Comparison of ENCODE assay signal across 11 cellular contexts in the genomic region with DNA sequence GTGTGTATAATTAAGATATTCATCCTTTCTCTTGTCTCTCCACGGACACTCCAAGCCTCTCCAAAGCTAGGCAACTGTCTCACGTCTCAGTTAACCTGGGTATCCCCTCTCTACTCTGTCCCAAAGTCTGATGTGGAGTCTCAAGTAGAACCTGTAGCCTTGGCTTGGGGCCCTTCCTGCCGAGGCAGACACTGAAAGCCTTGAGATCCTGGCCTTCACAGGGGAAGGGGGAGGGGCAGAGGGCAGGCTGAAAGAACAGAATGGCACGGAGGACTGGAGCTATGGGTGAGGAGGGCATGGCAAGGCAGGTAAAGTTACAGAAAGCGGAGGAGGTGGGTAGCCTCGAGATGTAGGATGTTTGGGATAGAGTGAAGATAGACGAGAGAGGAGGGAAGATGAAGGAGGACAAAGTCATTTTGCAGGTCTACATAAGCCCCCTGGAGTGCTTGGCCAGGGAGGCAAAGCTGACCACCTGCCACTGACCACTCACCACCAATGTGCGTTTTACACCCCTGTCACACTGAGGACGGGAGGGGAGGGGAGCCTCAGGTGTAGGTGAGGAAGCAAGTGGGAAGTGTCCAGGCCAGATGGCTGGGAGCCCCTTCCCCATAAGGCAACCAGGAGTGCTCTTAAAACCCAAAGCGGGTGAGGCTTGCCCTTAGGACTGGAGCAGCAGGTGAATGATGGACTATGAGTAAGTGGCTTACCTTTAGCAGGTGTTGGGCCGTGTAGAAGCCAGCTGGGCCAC. TPM values are rescaled to one million over a fixed set of nuclear protein-coding genes. Genes with fewer than 3 reads are reported as not detected.
A peak's percentile ranks its signal among the peaks of the same experiment; 100 is the strongest.
DNase-seq lines count a peak whose midpoint lies in the region; ATAC-seq and TF ChIP-seq lines count a peak whose summit lies in the region.
"Had no signal": no experiment of that assay in that cellular context is flagged by ENCODE, and none has a peak within 500 bp of the region (broad histone marks: within the 10 kb centered on the region; RNA-seq: fewer than 3 reads in every experiment).

No MANE protein-coding gene starts in this region.

- H3K4me3 Mint-ChIP-seq in neural progenitor cell: peak overlapping the region; percentile 89

- H3K4me1 Mint-ChIP-seq in neural progenitor cell: peaks cover 15% of the 10 kb centered on the region

- H3K27me3 Mint-ChIP-seq in neural progenitor cell (ENCODE audit: insufficient read depth, low read depth): peaks cover 17% of the 10 kb centered on the region

- intact Hi-C loops in dorsolateral prefrontal cortex (cut with DNase I): no loop called here

- H3K27me3 ChIP-seq in DND-41 (ENCODE audit: insufficient read depth, low read length, poor library complexity): no peaks in the 10 kb centered on the region
- no peaks in the 10 kb centered on the region for H3K27me3 ChIP-seq in MM.1S (replicated peaks; ENCODE audit: insufficient read depth, low read length)
- H3K27me3 ChIP-seq in dorsolateral prefrontal cortex: no peaks in the 10 kb centered on the region
- H3K27me3 ChIP-seq in neural progenitor cell: no peaks in the 10 kb centered on the region

- no peaks in the 10 kb centered on the region for H3K36me3 ChIP-seq in DND-41 (ENCODE audit: insufficient read depth, low read length)
- no peaks in the 10 kb centered on the region for H3K36me3 ChIP-seq in MM.1S (replicated peaks; ENCODE audit: insufficient read depth, low read length)
- H3K36me3 ChIP-seq in neural progenitor cell: no peaks in the 10 kb centered on the region

- 0 out of 2 replicates have a peak, but pooled peaks cover 4% of the 10 kb centered on the region for H3F3A ChIP-seq in MM.1S (ENCODE audit: insufficient read depth, low read length)
- H3F3A ChIP-seq in neural progenitor cell (ENCODE audit: low read depth): peaks cover 5% of the 10 kb centered on the region

- H3K9me3 ChIP-seq in DND-41 (ENCODE audit: insufficient read depth, low read length, severe bottlenecking): no peaks in the 10 kb centered on the region
- no peaks in the 10 kb centered on the region for H3K9me3 ChIP-seq in MM.1S (replicated peaks; ENCODE audit: insufficient read depth, low read length)
- no peaks in the 10 kb centered on the region for H3K9me3 ChIP-seq in neural progenitor cell (ENCODE audit: low read depth)

- no peak for DNase-seq in DND-41
- no peak for DNase-seq in MM.1S
- DNase-seq in dorsolateral prefrontal cortex: no peak
- DNase-seq in neural progenitor cell (ENCODE audit: low spot score): no peak
- no peak for DNase-seq in OCI-M1 (lab: John Stamatoyannopoulos, UW)
- no peak for DNase-seq in SHP77 treated with DMSO at 0.1 percent for 48 hours (lab: John Stamatoyannopoulos, UW)
- DNase-seq: activated gamma-delta T cell, HCEC 1CT, KBM-7 had no signal

- H3K9me3 Mint-ChIP-seq in neural progenitor cell: no peaks in the 10 kb centered on the region

- ATAC-seq in DND-41 (ENCODE audit: insufficient read depth, low read depth): no peak
- no peak for ATAC-seq in GM19035 (IDR thresholded peaks at IDR 0.05; ENCODE audit: unreplicated experiment)
- no peak for ATAC-seq in HG02623 (IDR thresholded peaks at IDR 0.05; ENCODE audit: unreplicated experiment)

- H3K4me1 ChIP-seq in DND-41 (ENCODE audit: insufficient read depth, low read length) (peaks cover 26% of the 10 kb centered on the region), MM.1S (ENCODE audit: low read length) (peaks cover 24% of the 10 kb centered on the region; the same call in 1 of the 2 replicates), neural progenitor cell (peaks cover 5% of the 10 kb centered on the region)

- H4K20me1 ChIP-seq in DND-41 (ENCODE audit: insufficient read depth, low read length) (no peaks in the 10 kb centered on the region), MM.1S (ENCODE audit: insufficient read depth, low read length) (no peaks in the 10 kb centered on the region), neural progenitor cell (ENCODE audit: low read depth) (no peaks in the 10 kb centered on the region)

- peaks cover 17% of the 10 kb centered on the region for H3K79me2 ChIP-seq in DND-41 (ENCODE audit: insufficient read depth, low read length)
- H3K79me2 ChIP-seq in MM.1S (ENCODE audit: low read length): no peaks in the 10 kb centered on the region
- H3K79me2 ChIP-seq in neural progenitor cell (ENCODE audit: low read depth): no peaks in the 10 kb centered on the region

- H2AFZ ChIP-seq in DND-41 (ENCODE audit: low read depth, low read length) (no peak overlapping the region), MM.1S (ENCODE audit: low read length) (no peak overlapping the region), neural progenitor cell (replicated peaks) (no peak overlapping the region)

- H3K4me2 ChIP-seq in DND-41 (ENCODE audit: insufficient read depth, low read length) (peak overlapping the region; percentile 100), MM.1S (ENCODE audit: low read depth, low read length) (peak overlapping the region; percentile 98; the same call in 1 of the 2 replicates), neural progenitor cell (peak overlapping the region; percentile 96)

- H3K4me3 ChIP-seq in DND-41 (ENCODE audit: low read depth in 1 of 2, low read length in 2 of 2) (peak overlapping the region; percentile 92 to 98; a peak in 3 of 4 replicates), MM.1S (ENCODE audit: low read length) (no peak overlapping the region), dorsolateral prefrontal cortex (peak overlapping the region in 32 of 59 donors; percentile 63 to 97 (median 84)), neural progenitor cell (peak overlapping the region; percentile 77)

- TF ChIP-seq CTCF in DND-41 (IDR thresholded peaks at IDR 0.05; ENCODE audit: borderline replicate concordance, extremely low read depth, low read length, poor library complexity, severe bottlenecking): no peak
- no peak for TF ChIP-seq CTCF in MM.1S (IDR thresholded peaks at IDR 0.05; ENCODE audit: low read length)
- TF ChIP-seq CTCF in dorsolateral prefrontal cortex (IDR thresholded peaks at IDR 0.05 in 54 of 56, conservative IDR thresholded peaks at IDR 0.05 in 2 of 56; ENCODE audit: low read depth in 1 of 56, partially characterized antibody in 56 of 56): no peak
- no peak for TF ChIP-seq CTCF in neural progenitor cell (IDR thresholded peaks at IDR 0.05)

- H3K27ac Mint-ChIP-seq in neural progenitor cell: no peak overlapping the region

- H3K9ac ChIP-seq in DND-41 (ENCODE audit: low read depth, low read length): peak overlapping the region; percentile 95
- H3K9ac ChIP-seq in MM.1S (ENCODE audit: low read length): no peak overlapping the region
- no peak overlapping the region for H3K9ac ChIP-seq in neural progenitor cell

- H3K27ac ChIP-seq in DND-41 (ENCODE audit: low read length) (peak overlapping the region; percentile 94; the same call in 1 of the 2 replicates), MM.1S (ENCODE audit: low read length) (no peak overlapping the region), dorsolateral prefrontal cortex (no peak overlapping the region), neural progenitor cell (no peak overlapping the region)

- H3K36me3 Mint-ChIP-seq in neural progenitor cell: no peaks in the 10 kb centered on the region

- H3K9me2 ChIP-seq in MM.1S (replicated peaks; ENCODE audit: insufficient read depth, low read length): no peaks in the 10 kb centered on the region

RNA-seq across cellular contexts. Expression of gene FDXR, which starts 1.3 kb away (rescaled TPM):
- total RNA-seq in dorsolateral prefrontal cortex: 10 to 100 TPM in 57 of 120 experiments, 1 to 10 TPM in 63; 4.2 to 20.9 (median 9.9) TPM
- 7.4 and 25.3 TPM in 2 replicates for total RNA-seq in neural progenitor cell (ENCODE audit: low replicate concordance)

RNA-seq across cellular contexts. Expression of gene GRIN2C, which starts 11.8 kb away (rescaled TPM):
- total RNA-seq in dorsolateral prefrontal cortex: 10 to 100 TPM; 10.3 to 74.2 (median 26.7) TPM
- total RNA-seq in neural progenitor cell (ENCODE audit: low replicate concordance): 0.03 TPM in 1 of 2 replicates, not detected in the other

RNA-seq across cellular contexts. Expression of gene FADS6, which starts 21.9 kb away (rescaled TPM):
- total RNA-seq in dorsolateral prefrontal cortex (10 to 100 TPM in 115 of 120 experiments, 1 to 10 TPM in 5; 4.6 to 28.7 (median 17.6) TPM), neural progenitor cell (ENCODE audit: low replicate concordance) (0.36 TPM in 1 of 2 replicates, not detected in the other)

RNA-seq across cellular contexts. Expression of gene USH1G, which starts 51.6 kb away (rescaled TPM):
- under 1 TPM in 3 of 120 experiments, not detected in 117; 0.10 to 0.19 (median 0.16) TPM for total RNA-seq in dorsolateral prefrontal cortex
- 0.25 TPM in 1 of 2 replicates, not detected in the other for total RNA-seq in neural progenitor cell (ENCODE audit: low replicate concordance)

RNA-seq across cellular contexts. Expression of gene OTOP2, which starts 52.6 kb away (rescaled TPM):
- total RNA-seq in dorsolateral prefrontal cortex (not detected), neural progenitor cell (ENCODE audit: low replicate concordance) (not detected in 2 replicates)

Comparison
In these comparisons a context has a peak if more than half of its experiments do, and no peak if none do; other contexts are left out.
1. RNA of gene GRIN2C, which starts 11.8 kb away (total RNA-seq): 10.3 to 74.2 TPM in dorsolateral prefrontal cortex; 0.03 TPM in neural progenitor cell; every median in the first group is over 10 times any median in the second.
2. Peak in every context shown above with its lines, with median percentiles within 50 percentile points of each other: H3K4me2 ChIP-seq.